Comparison of ENCODE assay signal across 8 cellular contexts in genomic region chr14:60183724-60184596, GRCh38. TPM values are rescaled to one million over a fixed set of nuclear protein-coding genes. Genes with fewer than 3 reads are reported as not detected.
A peak's percentile ranks its signal among the peaks of the same experiment; 100 is the strongest.
DNase-seq lines count a peak whose midpoint lies in the region; ATAC-seq, FAIRE-seq and TF ChIP-seq lines count a peak whose summit lies in the region.

No MANE protein-coding gene starts in this region.

- H3K36me3 ChIP-seq in endothelial cell of umbilical vein (ENCODE audit: control insufficient read depth in 2 of 2, extremely low read depth in 1 of 2, insufficient read depth in 2 of 2, low read length in 2 of 2) = no peaks in the 10 kb centered on the region

- no peak overlapping the region for H3K27ac ChIP-seq in endothelial cell of umbilical vein (ENCODE audit: insufficient read depth, low read depth, low read length)

- intact Hi-C loops in endothelial cell of umbilical vein (cut with micrococcal nuclease) = loop anchor here (1.0 to 5.0 kb wide), 5 partner anchors 19 to 552 kb away; partner anchors contain the start of gene DHRS7

- H3K27me3 ChIP-seq in endothelial cell of umbilical vein (ENCODE audit: control insufficient read depth in 2 of 2, insufficient read depth in 2 of 2, low read length in 2 of 2) = peaks cover 0 to 8% of the 10 kb centered on the region in 2 experiments

- no TSS peak for BruUV-seq in endothelial cell of umbilical vein (replicated peaks; lab: Mats Ljungman, UMichigan)

- no peak for TF ChIP-seq POLR2A in endothelial cell of umbilical vein (IDR thresholded peaks at IDR 0.05; ENCODE audit: low read depth, low read length)

- H3K9me3 ChIP-seq in endothelial cell of umbilical vein (replicated peaks; ENCODE audit: control insufficient read depth, insufficient read depth, low read length) = no peaks in the 10 kb centered on the region

- no peaks in the 10 kb centered on the region for H3K9me1 ChIP-seq in endothelial cell of umbilical vein (replicated peaks; ENCODE audit: control insufficient read depth, extremely low read depth, insufficient read depth, low read length)

- H3K9ac ChIP-seq in endothelial cell of umbilical vein (replicated peaks; ENCODE audit: extremely low read depth, insufficient read depth, low read length) = no peak overlapping the region

- no peaks in the 10 kb centered on the region for H3K79me2 ChIP-seq in endothelial cell of umbilical vein (ENCODE audit: control insufficient read depth, insufficient read depth, low read length)

- dilution Hi-C loops in endothelial cell of umbilical vein (cut with MboI; ENCODE audit: extremely low pct_ligation_motif_present, low sequenced_read_pairs) = no loop called here

- H2AFZ ChIP-seq in endothelial cell of umbilical vein (ENCODE audit: low read depth, low read length) = peak overlapping the region; percentile 65

- peak overlapping the region; percentile 15 to 67 (median 22) for H3K4me3 ChIP-seq in endothelial cell of umbilical vein (replicated peaks in 1 of 3; ENCODE audit: insufficient read depth in 1 of 3, low read depth in 1 of 3, low read length in 3 of 3)

- peak; percentile 56 for ATAC-seq in HG02588 (IDR thresholded peaks at IDR 0.05; ENCODE audit: unreplicated experiment)

- peak overlapping the region; percentile 92 for H3K4me2 ChIP-seq in endothelial cell of umbilical vein (ENCODE audit: insufficient read depth, low read length)

- H3K4me1 ChIP-seq in endothelial cell of umbilical vein (ENCODE audit: control insufficient read depth, extremely low read depth, insufficient read depth, low read length) = no peaks in the 10 kb centered on the region

- POLR2A ChIA-PET in endothelial cell of umbilical vein (lab: Charles Lee) = no interaction called here

- H4K20me1 ChIP-seq in endothelial cell of umbilical vein (replicated peaks; ENCODE audit: control insufficient read depth, extremely low read depth, insufficient read depth, low read length) = no peaks in the 10 kb centered on the region

- peak; percentile 34 to 45 for TF ChIP-seq CTCF in endothelial cell of umbilical vein (IDR thresholded peaks at IDR 0.05; ENCODE audit: extremely low read depth in 1 of 2, insufficient read depth in 1 of 2, low read depth in 1 of 2, low read length in 2 of 2)

- CTCF ChIA-PET in endothelial cell of umbilical vein (lab: Charles Lee) = interaction anchor here (0.6 to 9.0 kb wide), 41 partner anchors 9 to 677 kb away, joined by 3 to 324 read pairs (median 4); partner anchors contain the start of genes CCDC175, DHRS7 and PCNX4

- DNase-seq in stimulated activated CD4-positive, alpha-beta T cell treated with anti-CD3 and anti-CD28 coated beads, Interleukin-2, amount 100 ng/mL, for 4 hours (ENCODE audit: low read depth) = peak; percentile 12
- no peak for DNase-seq in stimulated activated CD4-positive, alpha-beta T cell treated with anti-CD3 and anti-CD28 coated beads, Interleukin-1b, Interleukin-23, amount 100 ng/mL, for 48 hours
- DNase-seq in NCI-H146 (lab: John Stamatoyannopoulos, UW) (peak; percentile 62), T follicular helper cell (ENCODE audit: low read depth) (peak; percentile 9), endothelial cell of umbilical vein (ENCODE audit: low read depth, low spot score) (peak; percentile 74), myocyte (ENCODE audit: low read depth) (peak; percentile 81), epidermal melanocyte (ENCODE audit: insufficient read length, low spot score) (no peak)

- peak; percentile 88 for FAIRE-seq in endothelial cell of umbilical vein (lab: Jason Lieb, UNC)

TF ChIP-seq in endothelial cell of umbilical vein, 7 proteins besides CTCF, POLR2A, EP300 and RAD21:
- TF ChIP-seq MAX (IDR thresholded peaks at IDR 0.05; ENCODE audit: insufficient read depth, insufficient read length) (no peak), JUN (IDR thresholded peaks at IDR 0.05; ENCODE audit: borderline replicate concordance, insufficient read depth, insufficient read length, low read depth) (no peak)
TF ChIP-seq in endothelial cell of umbilical vein: peak in this region for 0.

RNA-seq across cellular contexts. Expression of gene DHRS7, which starts 18.8 kb away (rescaled TPM):
- total RNA-seq in endothelial cell of umbilical vein = 29.3 and 35.7 TPM in 2 replicates
- polyA plus RNA-seq in endothelial cell of umbilical vein = 28.5 and 28.6 TPM in 2 replicates
- polyA plus RNA-seq in endothelial cell of umbilical vein (2011; cell fraction: cytosol; rRNA removed) = 27.8 and 31.6 TPM in 2 replicates
- 9.5 and 10.1 TPM in 2 replicates for polyA plus RNA-seq in endothelial cell of umbilical vein (2011; cell fraction: nucleus; rRNA removed)
- polyA plus RNA-seq in endothelial cell of umbilical vein (2012) = 41.1 and 44.7 TPM in 2 replicates
- 23.2 and 23.6 TPM in 2 replicates for polyA minus RNA-seq in endothelial cell of umbilical vein
- polyA minus RNA-seq in endothelial cell of umbilical vein (2011; cell fraction: cytosol; rRNA and poly(A)+ RNA removed) = 35.1 TPM
- polyA minus RNA-seq in endothelial cell of umbilical vein (2011; cell fraction: nucleus; rRNA and poly(A)+ RNA removed) = 6.5 and 9.3 TPM in 2 replicates
- 84.1 and 92.1 TPM in 2 replicates for total RNA-seq in myocyte
- 68.1 TPM for polyA plus RNA-seq in myocyte (2012)

Comparison
In these comparisons a context has a peak if more than half of its experiments do, and no peak if none do; other contexts are left out.
1. DNase-seq: peak in stimulated activated CD4-positive, alpha-beta T cell treated with anti-CD3 and anti-CD28 coated beads, Interleukin-2, amount 100 ng/mL, for 4 hours (single experiment), NCI-H146 (single experiment), T follicular helper cell (single experiment), endothelial cell of umbilical vein (single experiment) and myocyte (single experiment); none in stimulated activated CD4-positive, alpha-beta T cell treated with anti-CD3 and anti-CD28 coated beads, Interleukin-1b, Interleukin-23, amount 100 ng/mL, for 48 hours (single experiment) and epidermal melanocyte (single experiment).